Comparison of ENCODE assay signal across 1 cellular context in genomic region chr2:20509301-20509765, GRCh38.
TF ChIP-seq lines count a peak whose summit lies in the region.

No MANE protein-coding gene starts in this region.

TF ChIP-seq in HepG2, 621 proteins besides CTCF, POLR2A, EP300 and RAD21 (continued from another document and continues in another):
- TF ChIP-seq, protein P1, sequence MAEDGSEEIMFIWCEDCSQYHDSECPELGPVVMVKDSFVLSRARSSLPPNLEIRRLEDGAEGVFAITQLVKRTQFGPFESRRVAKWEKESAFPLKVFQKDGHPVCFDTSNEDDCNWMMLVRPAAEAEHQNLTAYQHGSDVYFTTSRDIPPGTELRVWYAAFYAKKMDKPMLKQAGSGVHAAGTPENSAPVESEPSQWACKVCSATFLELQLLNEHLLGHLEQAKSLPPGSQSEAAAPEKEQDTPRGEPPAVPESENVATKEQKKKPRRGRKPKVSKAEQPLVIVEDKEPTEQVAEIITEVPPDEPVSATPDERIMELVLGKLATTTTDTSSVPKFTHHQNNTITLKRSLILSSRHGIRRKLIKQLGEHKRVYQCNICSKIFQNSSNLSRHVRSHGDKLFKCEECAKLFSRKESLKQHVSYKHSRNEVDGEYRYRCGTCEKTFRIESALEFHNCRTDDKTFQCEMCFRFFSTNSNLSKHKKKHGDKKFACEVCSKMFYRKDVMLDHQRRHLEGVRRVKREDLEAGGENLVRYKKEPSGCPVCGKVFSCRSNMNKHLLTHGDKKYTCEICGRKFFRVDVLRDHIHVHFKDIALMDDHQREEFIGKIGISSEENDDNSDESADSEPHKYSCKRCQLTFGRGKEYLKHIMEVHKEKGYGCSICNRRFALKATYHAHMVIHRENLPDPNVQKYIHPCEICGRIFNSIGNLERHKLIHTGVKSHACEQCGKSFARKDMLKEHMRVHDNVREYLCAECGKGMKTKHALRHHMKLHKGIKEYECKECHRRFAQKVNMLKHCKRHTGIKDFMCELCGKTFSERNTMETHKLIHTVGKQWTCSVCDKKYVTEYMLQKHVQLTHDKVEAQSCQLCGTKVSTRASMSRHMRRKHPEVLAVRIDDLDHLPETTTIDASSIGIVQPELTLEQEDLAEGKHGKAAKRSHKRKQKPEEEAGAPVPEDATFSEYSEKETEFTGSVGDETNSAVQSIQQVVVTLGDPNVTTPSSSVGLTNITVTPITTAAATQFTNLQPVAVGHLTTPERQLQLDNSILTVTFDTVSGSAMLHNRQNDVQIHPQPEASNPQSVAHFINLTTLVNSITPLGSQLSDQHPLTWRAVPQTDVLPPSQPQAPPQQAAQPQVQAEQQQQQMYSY (CRISPR knock-in tag; IDR thresholded peaks at IDR 0.05) = peak; percentile 79
- 0 out of 2 replicates have a peak, but pooled peaks have one; percentile 35 for TF ChIP-seq NFAT5 (CRISPR knock-in tag; IDR thresholded peaks at IDR 0.05)
- no peak for TF ChIP-seq ZNF883 (CRISPR knock-in tag; IDR thresholded peaks at IDR 0.05; ENCODE audit: not compliant biosample characterization)
- TF ChIP-seq, protein P2, sequence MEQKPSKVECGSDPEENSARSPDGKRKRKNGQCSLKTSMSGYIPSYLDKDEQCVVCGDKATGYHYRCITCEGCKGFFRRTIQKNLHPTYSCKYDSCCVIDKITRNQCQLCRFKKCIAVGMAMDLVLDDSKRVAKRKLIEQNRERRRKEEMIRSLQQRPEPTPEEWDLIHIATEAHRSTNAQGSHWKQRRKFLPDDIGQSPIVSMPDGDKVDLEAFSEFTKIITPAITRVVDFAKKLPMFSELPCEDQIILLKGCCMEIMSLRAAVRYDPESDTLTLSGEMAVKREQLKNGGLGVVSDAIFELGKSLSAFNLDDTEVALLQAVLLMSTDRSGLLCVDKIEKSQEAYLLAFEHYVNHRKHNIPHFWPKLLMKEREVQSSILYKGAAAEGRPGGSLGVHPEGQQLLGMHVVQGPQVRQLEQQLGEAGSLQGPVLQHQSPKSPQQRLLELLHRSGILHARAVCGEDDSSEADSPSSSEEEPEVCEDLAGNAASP (CRISPR knock-in tag; IDR thresholded peaks at IDR 0.05; ENCODE audit: borderline replicate concordance) = no peak
- 0 out of 2 replicates have a peak, but pooled peaks have one; percentile 9 for TF ChIP-seq CSRNP1 (CRISPR knock-in tag; IDR thresholded peaks at IDR 0.05)
- TF ChIP-seq ZNF383 (CRISPR knock-in tag; IDR thresholded peaks at IDR 0.05; ENCODE audit: borderline replicate concordance) = no peak
- no peak for TF ChIP-seq SOX6 (IDR thresholded peaks at IDR 0.05)
- peak; percentile 1; the same call in 1 of the 2 replicates for TF ChIP-seq SOX6 (CRISPR knock-in tag; IDR thresholded peaks at IDR 0.05)
- no peak for TF ChIP-seq SIX1 (CRISPR knock-in tag; IDR thresholded peaks at IDR 0.05; ENCODE audit: borderline replicate concordance)
- no peak for TF ChIP-seq NFE2L1 (CRISPR knock-in tag; IDR thresholded peaks at IDR 0.05; ENCODE audit: borderline replicate concordance)
- TF ChIP-seq SIN3A (IDR thresholded peaks at IDR 0.05; ENCODE audit: borderline replicate concordance, low read depth, low read length) = no peak
- no peak for TF ChIP-seq ZNF776 (CRISPR knock-in tag; IDR thresholded peaks at IDR 0.05)
- TF ChIP-seq RNF2 (conservative IDR thresholded peaks at IDR 0.05; ENCODE audit: low read depth) = no peak
- TF ChIP-seq ZNF253 (CRISPR knock-in tag; IDR thresholded peaks at IDR 0.05; ENCODE audit: borderline replicate concordance) = peak; percentile 62; the same call in 1 of the 2 replicates
- no peak for TF ChIP-seq ZNF879 (CRISPR knock-in tag; IDR thresholded peaks at IDR 0.05)
- 0 out of 2 replicates have a peak, but pooled peaks have one; percentile 3 for TF ChIP-seq AHR (CRISPR knock-in tag; IDR thresholded peaks at IDR 0.05)
- peak; percentile 29; the same call in 1 of the 2 replicates for TF ChIP-seq CENPT (CRISPR knock-in tag; IDR thresholded peaks at IDR 0.05; ENCODE audit: low read depth)
- TF ChIP-seq E2F5 (CRISPR knock-in tag; conservative IDR thresholded peaks at IDR 0.05) = no peak
- no peak for TF ChIP-seq ZFP90 (CRISPR knock-in tag; IDR thresholded peaks at IDR 0.05; ENCODE audit: borderline replicate concordance)
- peak; percentile 70; the same call in 1 of the 2 replicates for TF ChIP-seq HNRNPL (IDR thresholded peaks at IDR 0.05; ENCODE audit: low read depth, low read length)
- TF ChIP-seq ZNF891 (CRISPR knock-in tag; IDR thresholded peaks at IDR 0.05) = peak; percentile 69; the same call in 1 of the 2 replicates
- TF ChIP-seq ZNF230 (CRISPR knock-in tag; IDR thresholded peaks at IDR 0.05) = no peak
- TF ChIP-seq, protein P3, sequence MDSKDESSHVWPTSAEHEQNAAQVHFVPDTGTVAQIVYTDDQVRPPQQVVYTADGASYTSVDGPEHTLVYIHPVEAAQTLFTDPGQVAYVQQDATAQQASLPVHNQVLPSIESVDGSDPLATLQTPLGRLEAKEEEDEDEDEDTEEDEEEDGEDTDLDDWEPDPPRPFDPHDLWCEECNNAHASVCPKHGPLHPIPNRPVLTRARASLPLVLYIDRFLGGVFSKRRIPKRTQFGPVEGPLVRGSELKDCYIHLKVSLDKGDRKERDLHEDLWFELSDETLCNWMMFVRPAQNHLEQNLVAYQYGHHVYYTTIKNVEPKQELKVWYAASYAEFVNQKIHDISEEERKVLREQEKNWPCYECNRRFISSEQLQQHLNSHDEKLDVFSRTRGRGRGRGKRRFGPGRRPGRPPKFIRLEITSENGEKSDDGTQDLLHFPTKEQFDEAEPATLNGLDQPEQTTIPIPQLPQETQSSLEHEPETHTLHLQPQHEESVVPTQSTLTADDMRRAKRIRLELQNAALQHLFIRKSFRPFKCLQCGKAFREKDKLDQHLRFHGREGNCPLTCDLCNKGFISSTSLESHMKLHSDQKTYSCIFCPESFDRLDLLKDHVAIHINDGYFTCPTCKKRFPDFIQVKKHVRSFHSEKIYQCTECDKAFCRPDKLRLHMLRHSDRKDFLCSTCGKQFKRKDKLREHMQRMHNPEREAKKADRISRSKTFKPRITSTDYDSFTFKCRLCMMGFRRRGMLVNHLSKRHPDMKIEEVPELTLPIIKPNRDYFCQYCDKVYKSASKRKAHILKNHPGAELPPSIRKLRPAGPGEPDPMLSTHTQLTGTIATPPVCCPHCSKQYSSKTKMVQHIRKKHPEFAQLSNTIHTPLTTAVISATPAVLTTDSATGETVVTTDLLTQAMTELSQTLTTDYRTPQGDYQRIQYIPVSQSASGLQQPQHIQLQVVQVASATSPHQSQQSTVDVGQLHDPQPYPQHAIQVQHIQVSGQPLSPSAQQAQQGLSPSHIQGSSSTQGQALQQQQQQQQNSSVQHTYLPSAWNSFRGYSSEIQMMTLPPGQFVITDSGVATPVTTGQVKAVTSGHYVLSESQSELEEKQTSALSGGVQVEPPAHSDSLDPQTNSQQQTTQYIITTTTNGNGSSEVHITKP (CRISPR knock-in tag; IDR thresholded peaks at IDR 0.05; ENCODE audit: low read depth) = no peak
- TF ChIP-seq ZNF234 (CRISPR knock-in tag; conservative IDR thresholded peaks at IDR 0.05) = no peak
- TF ChIP-seq REPIN1 (CRISPR knock-in tag; IDR thresholded peaks at IDR 0.05; ENCODE audit: borderline replicate concordance, low read depth) = no peak
- TF ChIP-seq, protein P4, sequence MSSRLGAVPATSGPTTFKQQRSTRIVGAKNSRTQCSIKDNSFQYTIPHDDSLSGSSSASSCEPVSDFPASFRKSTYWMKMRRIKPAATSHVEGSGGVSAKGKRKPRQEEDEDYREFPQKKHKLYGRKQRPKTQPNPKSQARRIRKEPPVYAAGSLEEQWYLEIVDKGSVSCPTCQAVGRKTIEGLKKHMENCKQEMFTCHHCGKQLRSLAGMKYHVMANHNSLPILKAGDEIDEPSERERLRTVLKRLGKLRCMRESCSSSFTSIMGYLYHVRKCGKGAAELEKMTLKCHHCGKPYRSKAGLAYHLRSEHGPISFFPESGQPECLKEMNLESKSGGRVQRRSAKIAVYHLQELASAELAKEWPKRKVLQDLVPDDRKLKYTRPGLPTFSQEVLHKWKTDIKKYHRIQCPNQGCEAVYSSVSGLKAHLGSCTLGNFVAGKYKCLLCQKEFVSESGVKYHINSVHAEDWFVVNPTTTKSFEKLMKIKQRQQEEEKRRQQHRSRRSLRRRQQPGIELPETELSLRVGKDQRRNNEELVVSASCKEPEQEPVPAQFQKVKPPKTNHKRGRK (CRISPR knock-in tag; IDR thresholded peaks at IDR 0.05) = no peak
- 0 out of 2 replicates have a peak, but pooled peaks have one; percentile 65 for TF ChIP-seq ZNF280B (CRISPR knock-in tag; IDR thresholded peaks at IDR 0.05; ENCODE audit: borderline replicate concordance)
- no peak for TF ChIP-seq ELF1 (CRISPR knock-in tag; IDR thresholded peaks at IDR 0.05)
- no peak for TF ChIP-seq CHD2 (IDR thresholded peaks at IDR 0.05; ENCODE audit: low read depth, low read length)
- peak; percentile 18; the same call in 1 of the 2 replicates for TF ChIP-seq ZNF547 (CRISPR knock-in tag; IDR thresholded peaks at IDR 0.05)
- TF ChIP-seq ZNF709 (CRISPR knock-in tag; IDR thresholded peaks at IDR 0.05) = no peak
- no peak for TF ChIP-seq AGO2 (optimal IDR thresholded peaks at IDR 0.05; ENCODE audit: low read depth, low read length)
- TF ChIP-seq CBX1 (IDR thresholded peaks at IDR 0.05; ENCODE audit: low read depth) = no peak
